8 cellular contexts compared by ENCODE assay signal in genomic region chr22:41092023-41092817, GRCh38. TPM values are rescaled to one million over a fixed set of nuclear protein-coding genes. Genes with fewer than 3 reads are reported as not detected.
DNase-seq lines count a peak whose midpoint lies in the region; ATAC-seq and TF ChIP-seq lines count a peak whose summit lies in the region.

Gene EP300, plus strand, starts transcription at chr22:41092592. Its CDS starts 413 bp downstream, at chr22:41093005.

- TF ChIP-seq CTCF in heart left ventricle (IDR thresholded peaks at IDR 0.05): peak; percentile 15 to 46 (median 26)
- peak; percentile 21 for TF ChIP-seq CTCF in progenitor cell of endocrine pancreas (IDR thresholded peaks at IDR 0.05; ENCODE audit: unreplicated experiment)
- TF ChIP-seq CTCF in upper lobe of right lung (IDR thresholded peaks at IDR 0.05): peak; percentile 36

- DNase-seq in GDM1 (lab: John Stamatoyannopoulos, UW): peak; percentile 79
- DNase-seq in KBM-7: peak; percentile 80
- DNase-seq in T-cell: peak; percentile 74 to 92 (median 87)
- peak; percentile 89 to 92 (median 90) for DNase-seq in heart left ventricle
- peak; percentile 45 for DNase-seq in progenitor cell of endocrine pancreas (ENCODE audit: low spot score, unreplicated experiment)
- peak; percentile 94 for DNase-seq in upper lobe of right lung

- H3K27ac ChIP-seq in adipose tissue (ENCODE audit: low read depth, low read length): peak within 1 kb of the TSS; percentile 98
- H3K27ac ChIP-seq in heart left ventricle: peak within 1 kb of the TSS; percentile 98 to 100 (median 100)
- peak within 1 kb of the TSS; percentile 100 for H3K27ac ChIP-seq in upper lobe of right lung

- WGBS in adipose tissue, 3 donors: 1% methylated on average over 45 to 111 of the region's 112 CpGs
- WGBS in heart left ventricle, 4 donors: 0 to 1% (median 0%) methylated on average over 56 to 112 of the region's 112 CpGs

- H3K4me3 Mint-ChIP-seq in T-cell (peak within 1 kb of the TSS; percentile 98 to 99 (median 99)), progenitor cell of endocrine pancreas (ENCODE audit: low read depth) (peak within 1 kb of the TSS; percentile 97)

- no peaks in the 10 kb centered on the region for H3K9me3 ChIP-seq in heart left ventricle
- no peaks in the 10 kb centered on the region for H3K9me3 ChIP-seq in upper lobe of right lung

- H3K4me1 Mint-ChIP-seq in T-cell (peaks cover 39 to 44% (median 39%) of the 10 kb centered on the region in 3 donors), progenitor cell of endocrine pancreas (ENCODE audit: low read depth) (peaks cover 33% of the 10 kb centered on the region)

- H3K36me3 ChIP-seq in heart left ventricle (no peaks in the 10 kb centered on the region), upper lobe of right lung (no peaks in the 10 kb centered on the region)

- peak in 1 of 2 donors; percentile 52 for TF ChIP-seq POLR2A in heart left ventricle (IDR thresholded peaks at IDR 0.05)

- POLR2A ChIA-PET in T-cell (lab: Charles Lee): interaction anchor here in 1 of 2 donors (2.1 kb wide), 1 partner anchor 141 kb away, joined by 21 read pairs; the partner anchor contains the start of gene RBX1

- CTCF ChIA-PET in T-cell (lab: Charles Lee): interaction anchor here in 1 of 2 donors (1.9 to 2.9 kb wide), 2 partner anchors 137 to 169 kb away, joined by 4 to 24 read pairs; no protein-coding TSS in a partner anchor

- H3K27me3 ChIP-seq in heart left ventricle: no peaks in the 10 kb centered on the region
- no peaks in the 10 kb centered on the region for H3K27me3 ChIP-seq in upper lobe of right lung

- H3K9me3 Mint-ChIP-seq in T-cell: no peaks in the 10 kb centered on the region
- no peaks in the 10 kb centered on the region for H3K9me3 Mint-ChIP-seq in progenitor cell of endocrine pancreas (ENCODE audit: low read depth)

- peak; percentile 39 for ATAC-seq in GM21576 (IDR thresholded peaks at IDR 0.05; ENCODE audit: unreplicated experiment)
- ATAC-seq in T-cell (replicated peaks in 1 of 4): peak; percentile 54 to 60 (median 58)
- ATAC-seq in heart left ventricle: peak in 3 of 4 donors; percentile 52 to 63 (median 56)
- peak; percentile 74 for ATAC-seq in upper lobe of right lung

- H3K4me1 ChIP-seq in heart left ventricle (peaks cover 15 to 44% (median 35%) of the 10 kb centered on the region in 12 donors), upper lobe of right lung (peaks cover 25% of the 10 kb centered on the region)

- peaks cover 8% of the 10 kb centered on the region for H3K36me3 Mint-ChIP-seq in T-cell
- H3K36me3 Mint-ChIP-seq in progenitor cell of endocrine pancreas (ENCODE audit: insufficient read depth): peaks cover 6% of the 10 kb centered on the region

- H3K4me3 ChIP-seq in heart left ventricle (peak within 1 kb of the TSS; percentile 72 to 100 (median 86)), upper lobe of right lung (peak within 1 kb of the TSS; percentile 86)

- H3K27ac Mint-ChIP-seq in T-cell: peak within 1 kb of the TSS; percentile 99 to 100
- H3K27ac Mint-ChIP-seq in progenitor cell of endocrine pancreas: peak within 1 kb of the TSS; percentile 99

- intact Hi-C loops in heart left ventricle (cut with DNase I) (loop anchor here in 4 of 10 donors (5.0 to 10.0 kb wide), 4 partner anchors 70 to 290 kb away; partner anchors contain the start of genes RBX1 (in 1 of the 4) and TEF (in 1 of the 4)), upper lobe of right lung (cut with DNase I) (loop anchor here (5.0 kb wide), 1 partner anchor 140 kb away; the partner anchor contains the start of gene RBX1)

- in situ Hi-C loops in KBM-7 (cut with MboI; ENCODE audit: low pct_unique_long_range_greater_than_20kb, low sequenced_read_pairs): no loop called here

- H3K27me3 Mint-ChIP-seq in T-cell (no peaks in the 10 kb centered on the region), progenitor cell of endocrine pancreas (no peaks in the 10 kb centered on the region)

RNA-seq across cellular contexts. Expression of gene EP300, which starts in this region (rescaled TPM):
- total RNA-seq in T-cell (100 to 1,000 TPM in 3 of 5 donors, 10 to 100 TPM in 2; 97.6 to 161 (median 101) TPM), heart left ventricle (10 to 100 TPM; 21.1 to 58.0 (median 39.5) TPM), progenitor cell of endocrine pancreas (134 and 143 TPM in 2 replicates), upper lobe of right lung (78.9 TPM)
- polyA plus RNA-seq in adipose tissue (10 to 100 TPM in 2 of 3 donors, 1 to 10 TPM in 1; 7.8 to 16.0 (median 14.6) TPM), heart left ventricle (10 to 100 TPM; 11.4 to 14.9 TPM)

Comparison
In these comparisons a context has a peak if more than half of its experiments do, and no peak if none do; other contexts are left out.
1. Peak in every context shown above with its lines: DNase-seq, ATAC-seq, H3K4me3 ChIP-seq and H3K27ac ChIP-seq.